In genomic region chr2:45797451-45798230, GRCh38 we compare ENCODE assay signal across 2 cellular contexts.
TF ChIP-seq lines count a peak whose summit lies in the region.

No MANE protein-coding gene starts in this region.

TF ChIP-seq in SK-N-SH, 30 proteins besides CTCF, POLR2A, EP300 and RAD21 (continued from another document):
- TF ChIP-seq REST (IDR thresholded peaks at IDR 0.05; ENCODE audit: low read depth, low read length) (no peak), NRF1 (IDR thresholded peaks at IDR 0.05; ENCODE audit: low read depth, low read length) (no peak), JUND (IDR thresholded peaks at IDR 0.05) (no peak), TAF1 (IDR thresholded peaks at IDR 0.05; ENCODE audit: borderline replicate concordance, low read depth, low read length) (no peak), POLR2AphosphoS5 (IDR thresholded peaks at IDR 0.05; ENCODE audit: low read depth, low read length) (no peak), CHD2 (IDR thresholded peaks at IDR 0.05; ENCODE audit: low read length, partially characterized antibody) (no peak), FOSL2 (IDR thresholded peaks at IDR 0.05; ENCODE audit: borderline replicate concordance, low read depth) (no peak), SIN3A (IDR thresholded peaks at IDR 0.05; ENCODE audit: borderline replicate concordance, low read depth, low read length) (no peak), MXI1 (IDR thresholded peaks at IDR 0.05; ENCODE audit: low read depth, low read length) (no peak), USF1 (IDR thresholded peaks at IDR 0.05; ENCODE audit: borderline replicate concordance, low read depth) (no peak), EZH2phosphoT487 (IDR thresholded peaks at IDR 0.05; ENCODE audit: borderline replicate concordance, low read depth) (no peak), GATA2 (CRISPR knock-in tag; IDR thresholded peaks at IDR 0.05) (no peak)
- TF ChIP-seq, protein P1, sequence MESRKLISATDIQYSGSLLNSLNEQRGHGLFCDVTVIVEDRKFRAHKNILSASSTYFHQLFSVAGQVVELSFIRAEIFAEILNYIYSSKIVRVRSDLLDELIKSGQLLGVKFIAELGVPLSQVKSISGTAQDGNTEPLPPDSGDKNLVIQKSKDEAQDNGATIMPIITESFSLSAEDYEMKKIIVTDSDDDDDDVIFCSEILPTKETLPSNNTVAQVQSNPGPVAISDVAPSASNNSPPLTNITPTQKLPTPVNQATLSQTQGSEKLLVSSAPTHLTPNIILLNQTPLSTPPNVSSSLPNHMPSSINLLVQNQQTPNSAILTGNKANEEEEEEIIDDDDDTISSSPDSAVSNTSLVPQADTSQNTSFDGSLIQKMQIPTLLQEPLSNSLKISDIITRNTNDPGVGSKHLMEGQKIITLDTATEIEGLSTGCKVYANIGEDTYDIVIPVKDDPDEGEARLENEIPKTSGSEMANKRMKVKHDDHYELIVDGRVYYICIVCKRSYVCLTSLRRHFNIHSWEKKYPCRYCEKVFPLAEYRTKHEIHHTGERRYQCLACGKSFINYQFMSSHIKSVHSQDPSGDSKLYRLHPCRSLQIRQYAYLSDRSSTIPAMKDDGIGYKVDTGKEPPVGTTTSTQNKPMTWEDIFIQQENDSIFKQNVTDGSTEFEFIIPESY (IDR thresholded peaks at IDR 0.05; ENCODE audit: borderline replicate concordance, low read depth) = no peak

TF ChIP-seq in SK-N-SH treated with all-trans-retinoic acid at 6 μM for 48 hours, 23 proteins besides CTCF, POLR2A, EP300 and RAD21 (continued from another document):
- TF ChIP-seq CSRNP3 (CRISPR knock-in tag; IDR thresholded peaks at IDR 0.05) (no peak), PATZ1 (CRISPR knock-in tag; IDR thresholded peaks at IDR 0.05; ENCODE audit: borderline replicate concordance) (no peak)
TF ChIP-seq in SK-N-SH treated with all-trans-retinoic acid at 6 μM for 48 hours: peak in this region for 0.
